ENCODE assay signal across 20 cellular contexts in the genomic region with DNA sequence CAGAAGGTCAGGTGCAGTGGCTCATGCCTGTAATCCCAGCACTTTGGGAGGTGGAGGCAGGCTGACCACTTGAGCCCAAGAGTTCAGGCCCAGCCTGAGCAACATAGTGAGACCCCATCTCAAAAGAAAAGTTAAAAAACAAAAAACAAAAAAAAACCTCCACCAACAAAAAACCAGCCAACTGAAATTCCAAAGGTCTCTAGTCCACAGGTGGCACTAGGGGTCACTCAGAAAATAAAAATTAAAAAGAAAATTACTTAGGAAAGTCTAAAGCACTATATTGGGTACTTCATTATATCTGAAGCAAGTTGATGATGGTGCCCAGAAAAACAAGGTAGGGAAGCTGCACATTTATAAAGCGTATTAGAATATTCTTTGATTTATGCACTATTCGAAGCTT. TPM values are rescaled to one million over a fixed set of nuclear protein-coding genes. Genes with fewer than 3 reads are reported as not detected.
A peak's percentile ranks its signal among the peaks of the same experiment; 100 is the strongest.
DNase-seq lines count a peak whose midpoint lies in the region; ATAC-seq, FAIRE-seq and TF ChIP-seq lines count a peak whose summit lies in the region.
"Had no signal": no experiment of that assay in that cellular context is flagged by ENCODE, and none has a peak within 500 bp of the region (broad histone marks: within the 10 kb centered on the region; RNA-seq: fewer than 3 reads in every experiment).

No MANE protein-coding gene starts in this region.

- dilution Hi-C loops in keratinocyte (cut with MboI; ENCODE audit: extremely low pct_ligation_motif_present, low sequenced_read_pairs) = no loop called here

- no peak for TF ChIP-seq CTCF in A549 (IDR thresholded peaks at IDR 0.05)
- no peak for TF ChIP-seq CTCF in keratinocyte (optimal IDR thresholded peaks at IDR 0.05 in 1 of 3, IDR thresholded peaks at IDR 0.05 in 1 of 3, conservative IDR thresholded peaks at IDR 0.05 in 1 of 3; ENCODE audit: extremely low read depth in 1 of 3, insufficient read depth in 2 of 3, low read length in 3 of 3)
- no peak for TF ChIP-seq CTCF in psoas muscle (IDR thresholded peaks at IDR 0.05)

- no peaks in the 10 kb centered on the region for H3K27me3 ChIP-seq in keratinocyte (ENCODE audit: control insufficient read depth, extremely low read depth, insufficient read depth, low read length)
- no peaks in the 10 kb centered on the region for H3K27me3 ChIP-seq in psoas muscle (ENCODE audit: insufficient read depth in 3 of 3, low read length in 2 of 3)
- no peaks in the 10 kb centered on the region for H3K27me3 ChIP-seq in Karpas-422 (ENCODE audit: low read length)
- H3K27me3 ChIP-seq: BLaER1 treated with 17β-estradiol and CSF1 and Interleukin-3, amounts not matched to agents 10 nM and 100 nM; brain microvascular endothelial cell had no signal

- DNase-seq in A549 (ENCODE audit: low read depth in 1 of 2, low spot score in 1 of 2) (no peak), keratinocyte (ENCODE audit: low read depth, low spot score) (no peak), psoas muscle (no peak), NCI-H187 (lab: John Stamatoyannopoulos, UW) (no peak), OCI-M2 (lab: John Stamatoyannopoulos, UW; ENCODE audit: unreplicated experiment) (no peak), Karpas-422 (no peak)
- DNase-seq: activated CD4-positive, alpha-beta T cell treated with anti-CD3 and anti-CD28 coated beads, Interleukin-2, amount 50 U/mL, for 1 hour; activated CD8-positive, alpha-beta memory T cell treated with anti-CD3 and anti-CD28 coated beads, Interleukin-2, amount 50 U/mL, for 48 hours; activated effector memory CD4-positive, alpha-beta T cell treated with anti-CD3 and anti-CD28 coated beads, Interleukin-2, amount 50 U/mL, for 16 hours; brain microvascular endothelial cell; cortex of kidney; retina; SK-N-SH; stimulated activated CD4-positive, alpha-beta T cell treated with anti-CD3 and anti-CD28 coated beads, Interleukin-12 subunit alpha, Interleukin-12 subunit beta, amount 100 ng/mL, for 4 hours had no signal

- peaks cover 37% of the 10 kb centered on the region for H3K79me2 ChIP-seq in keratinocyte (ENCODE audit: control insufficient read depth, insufficient read depth, low read length)
- H3K79me2 ChIP-seq in Karpas-422 (ENCODE audit: low read length) = no peaks in the 10 kb centered on the region

- H3K4me3 ChIP-seq in A549 (no peak overlapping the region), keratinocyte (ENCODE audit: control insufficient read depth in 2 of 3, extremely low read depth in 1 of 3, insufficient read depth in 2 of 3, low read depth in 1 of 3, low read length in 3 of 3) (no peak overlapping the region), psoas muscle (no peak overlapping the region), Karpas-422 (ENCODE audit: low read length) (no peak overlapping the region)
- H3K4me3 ChIP-seq: BLaER1 treated with 17β-estradiol and CSF1 and Interleukin-3, amounts not matched to agents 10 nM and 100 nM had no signal

- H3K9me1 ChIP-seq in keratinocyte (ENCODE audit: control insufficient read depth, extremely low read depth, insufficient read depth, low read length) = no peaks in the 10 kb centered on the region

- peaks cover 0 to 1% of the 10 kb centered on the region in 2 experiments for H3K36me3 ChIP-seq in keratinocyte (ENCODE audit: control insufficient read depth in 2 of 2, extremely low read depth in 1 of 2, insufficient read depth in 2 of 2, low read length in 2 of 2)
- no peaks in the 10 kb centered on the region for H3K36me3 ChIP-seq in psoas muscle (ENCODE audit: insufficient read depth in 1 of 2, low read depth in 1 of 2)
- no peaks in the 10 kb centered on the region for H3K36me3 ChIP-seq in Karpas-422 (ENCODE audit: insufficient read depth, low read length)
- H3K36me3 ChIP-seq: BLaER1 treated with 17β-estradiol and CSF1 and Interleukin-3, amounts not matched to agents 10 nM and 100 nM; brain microvascular endothelial cell had no signal

- H2AFZ ChIP-seq in keratinocyte (ENCODE audit: control insufficient read depth, low read length) = no peak overlapping the region
- H2AFZ ChIP-seq in Karpas-422 (ENCODE audit: low read length) = no peak overlapping the region

- no peaks in the 10 kb centered on the region for H3K9me2 ChIP-seq in Karpas-422 (replicated peaks; ENCODE audit: insufficient read depth, low read length)
- H3K9me2 ChIP-seq: SK-N-SH had no signal

- no peaks in the 10 kb centered on the region for H3K9me3 Mint-ChIP-seq in activated T-helper 17 cell treated with anti-CD3 and anti-CD28 coated beads, Interleukin-2, amount 50 U/mL, for 72 hours
- H3K9me3 Mint-ChIP-seq: IgD-negative memory B cell had no signal

- no peaks in the 10 kb centered on the region for H4K20me1 ChIP-seq in keratinocyte (ENCODE audit: control insufficient read depth, extremely low read depth, insufficient read depth, low read length)
- H4K20me1 ChIP-seq in Karpas-422 (ENCODE audit: insufficient read depth, low read depth, low read length) = no peaks in the 10 kb centered on the region
- H4K20me1 ChIP-seq: BLaER1 treated with 17β-estradiol and CSF1 and Interleukin-3, amounts not matched to agents 10 nM and 100 nM had no signal

- TF ChIP-seq RAD21 in A549 (conservative IDR thresholded peaks at IDR 0.05 in 1 of 2, IDR thresholded peaks at IDR 0.05 in 1 of 2) = no peak

- H3K9ac ChIP-seq in keratinocyte (ENCODE audit: control insufficient read depth, extremely low read depth, insufficient read depth, low read length) (no peak overlapping the region), Karpas-422 (ENCODE audit: low read length) (no peak overlapping the region)
- H3K9ac ChIP-seq: SK-N-SH had no signal

- TF ChIP-seq EP300 in A549 (IDR thresholded peaks at IDR 0.05) = no peak

- no peaks in the 10 kb centered on the region for H3K27me3 Mint-ChIP-seq in activated T-helper 17 cell treated with anti-CD3 and anti-CD28 coated beads, Interleukin-2, amount 50 U/mL, for 72 hours
- H3K27me3 Mint-ChIP-seq: IgD-negative memory B cell had no signal

- peak overlapping the region; percentile 65 for H3K27ac Mint-ChIP-seq in activated T-helper 17 cell treated with anti-CD3 and anti-CD28 coated beads, Interleukin-2, amount 50 U/mL, for 72 hours
- H3K27ac Mint-ChIP-seq: IgD-negative memory B cell had no signal

- 98% methylated on average over 2 of the region's 2 CpGs for WGBS in A549 (ENCODE audit: missing lambda C conversion rate)
- 95 to 98% (median 98%) methylated on average over 2 of the region's 2 CpGs for WGBS in psoas muscle, 3 donors

- CTCF ChIA-PET in A549 (lab: Yijun Ruan, JAX) = interaction anchor here (0.7 to 4.0 kb wide), 7 partner anchors 9 to 256 kb away, joined by 3 to 31 read pairs (median 6); no protein-coding TSS in a partner anchor

- POLR2A ChIA-PET in A549 (lab: Yijun Ruan, JAX) = interaction anchor here (0.6 to 1.3 kb wide), 2 partner anchors 27 kb away, joined by 3 to 5 read pairs; partner anchors contain the start of gene ANXA4

- H3K4me1 Mint-ChIP-seq in activated T-helper 17 cell treated with anti-CD3 and anti-CD28 coated beads, Interleukin-2, amount 50 U/mL, for 72 hours = peaks cover 35% of the 10 kb centered on the region

- no peak for ATAC-seq in A549
- no peak for ATAC-seq in activated T-helper 17 cell treated with anti-CD3 and anti-CD28 coated beads, Interleukin-2, amount 50 U/mL, for 72 hours (replicated peaks)
- ATAC-seq in psoas muscle = no peak
- ATAC-seq in GM18868 (IDR thresholded peaks at IDR 0.05; ENCODE audit: unreplicated experiment) = no peak

- no peaks in the 10 kb centered on the region for H3K36me3 Mint-ChIP-seq in activated T-helper 17 cell treated with anti-CD3 and anti-CD28 coated beads, Interleukin-2, amount 50 U/mL, for 72 hours (ENCODE audit: low read depth)

- intact Hi-C loops in psoas muscle (cut with DNase I) = no loop called here

- TF ChIP-seq POLR2A in A549 (IDR thresholded peaks at IDR 0.05; ENCODE audit: low read length) = no peak

- H3K9me3 ChIP-seq in A549 = no peaks in the 10 kb centered on the region
- no peaks in the 10 kb centered on the region for H3K9me3 ChIP-seq in keratinocyte (ENCODE audit: control insufficient read depth, low read depth, low read length)
- no peaks in the 10 kb centered on the region for H3K9me3 ChIP-seq in psoas muscle
- no peaks in the 10 kb centered on the region for H3K9me3 ChIP-seq in Karpas-422 (ENCODE audit: low read length)
- H3K9me3 ChIP-seq: SK-N-SH had no signal

- H3K4me1 ChIP-seq in A549 = peaks cover 100% of the 10 kb centered on the region
- peaks cover 32% of the 10 kb centered on the region for H3K4me1 ChIP-seq in keratinocyte (ENCODE audit: control insufficient read depth, extremely low read depth, insufficient read depth, low read length)
- peaks cover 70% of the 10 kb centered on the region for H3K4me1 ChIP-seq in psoas muscle
- H3K4me1 ChIP-seq in Karpas-422 (ENCODE audit: low read length) = no peaks in the 10 kb centered on the region

- no peak overlapping the region for H3K4me3 Mint-ChIP-seq in activated T-helper 17 cell treated with anti-CD3 and anti-CD28 coated beads, Interleukin-2, amount 50 U/mL, for 72 hours

- FAIRE-seq in A549 (lab: Jason Lieb, UNC) (no peak), keratinocyte (lab: Jason Lieb, UNC) (no peak)
- FAIRE-seq: endometrium had no signal

- H3K27ac ChIP-seq in A549 (peak overlapping the region; percentile 90 to 93), keratinocyte (ENCODE audit: control insufficient read depth, insufficient read depth, low read length) (peak overlapping the region; percentile 92), psoas muscle (peak overlapping the region; percentile 92), Karpas-422 (ENCODE audit: low read length) (no peak overlapping the region)
- H3K27ac ChIP-seq: brain microvascular endothelial cell, VCaP had no signal

- H3K4me2 ChIP-seq in A549 (peak overlapping the region; percentile 69), keratinocyte (ENCODE audit: control insufficient read depth, extremely low read depth, insufficient read depth, low read depth, low read length) (no peak overlapping the region), Karpas-422 (ENCODE audit: low read depth, low read length, poor library complexity, severe bottlenecking) (no peak overlapping the region)
- H3K4me2 ChIP-seq: SK-N-SH had no signal

RNA-seq across cellular contexts. Expression of gene ANXA4, which starts 26.9 kb away (rescaled TPM):
- 341 and 360 TPM in 2 replicates for polyA plus RNA-seq in A549 (2011; rRNA removed)
- polyA plus RNA-seq in A549 (2012; cell fraction: cytosol; rRNA removed) = 322 and 418 TPM in 2 replicates
- polyA plus RNA-seq in A549 (2012; cell fraction: nucleus; rRNA removed) = 154 and 191 TPM in 2 replicates
- polyA plus RNA-seq in A549 (2017; fragmentation: RNase III; extraction: RNeasy Plus Mini Kit Qiagen cat#74134 plus additional on column Dnase treatment) = 514 to 554 TPM (median 521 TPM) in 3 replicates
- polyA minus RNA-seq in A549 (2011; rRNA and poly(A)+ RNA removed) = 342 and 464 TPM in 2 replicates
- 10 to 100 TPM; 31.5 to 33.0 TPM for total RNA-seq in activated T-helper 17 cell treated with anti-CD3 and anti-CD28 coated beads, Interleukin-2, amount 50 U/mL, for 72 hours
- 143 to 268 TPM (median 209 TPM) in 3 replicates for polyA plus RNA-seq in keratinocyte
- polyA plus RNA-seq in keratinocyte (2011; ENCODE audit: low read depth) = 163 TPM
- 167 and 222 TPM in 2 replicates for polyA plus RNA-seq in keratinocyte (2011; cell fraction: cytosol; rRNA removed)
- polyA plus RNA-seq in keratinocyte (2011; cell fraction: nucleus; rRNA removed) = 183 and 208 TPM in 2 replicates
- polyA plus RNA-seq in keratinocyte (2012; ENCODE audit: low replicate concordance) = 149 and 191 TPM in 2 replicates
- polyA minus RNA-seq in keratinocyte = 152 to 289 TPM (median 216 TPM) in 3 replicates
- polyA minus RNA-seq in keratinocyte (2011; cell fraction: cytosol; rRNA and poly(A)+ RNA removed) = 144 TPM
- 57.3 and 91.8 TPM in 2 replicates for polyA minus RNA-seq in keratinocyte (2011; cell fraction: nucleus; rRNA and poly(A)+ RNA removed)
- total RNA-seq in psoas muscle = 10 to 100 TPM; 19.4 to 29.0 (median 23.4) TPM
- polyA plus RNA-seq in psoas muscle = 10 to 100 TPM; 13.2 to 17.0 (median 13.2) TPM
- total RNA-seq in Karpas-422 (2014; rRNA removed; shearing (Covaris generic); ENCODE audit: low replicate concordance) = 1.1 and 2.4 TPM in 2 replicates
